Comparison of ENCODE assay signal across 2 cellular contexts in genomic region chr18:23253630-23254029, GRCh38.
TF ChIP-seq lines count a peak whose summit lies in the region.

No MANE protein-coding gene starts in this region.

TF ChIP-seq in HepG2, 621 proteins besides CTCF, POLR2A, EP300 and RAD21 (continued from another document):
- TF ChIP-seq MTERF4 (CRISPR knock-in tag; IDR thresholded peaks at IDR 0.05) = no peak
- TF ChIP-seq ZNF350 (CRISPR knock-in tag; IDR thresholded peaks at IDR 0.05; ENCODE audit: borderline replicate concordance, low read depth) = no peak
- TF ChIP-seq HMG20A (CRISPR knock-in tag; IDR thresholded peaks at IDR 0.05; ENCODE audit: borderline replicate concordance) = no peak
- no peak for TF ChIP-seq SMC3 (IDR thresholded peaks at IDR 0.05; ENCODE audit: low read length)

TF ChIP-seq in WTC11, 78 proteins besides CTCF, POLR2A, EP300 and RAD21 (continued from another document):
- no peak for TF ChIP-seq ARID4B (CRISPR knock-in tag; IDR thresholded peaks at IDR 0.05; ENCODE audit: borderline replicate concordance)
- TF ChIP-seq MAX (CRISPR knock-in tag; IDR thresholded peaks at IDR 0.05) = no peak
- TF ChIP-seq CBFB (CRISPR knock-in tag; IDR thresholded peaks at IDR 0.05; ENCODE audit: low read depth) = no peak
- no peak for TF ChIP-seq STAT6 (CRISPR knock-in tag; conservative IDR thresholded peaks at IDR 0.05; ENCODE audit: low read depth)
- TF ChIP-seq KAT7 (CRISPR knock-in tag; IDR thresholded peaks at IDR 0.05; ENCODE audit: borderline replicate concordance) = no peak
- no peak for TF ChIP-seq ZBTB43 (CRISPR knock-in tag; IDR thresholded peaks at IDR 0.05)
